ENCODE assay signal across 8 cellular contexts in genomic region chr1:167221126-167221803, GRCh38. TPM values are rescaled to one million over a fixed set of nuclear protein-coding genes. Genes with fewer than 3 reads are reported as not detected.
DNase-seq lines count a peak whose midpoint lies in the region; ATAC-seq and TF ChIP-seq lines count a peak whose summit lies in the region.

No MANE protein-coding gene starts in this region.

- H3K36me3 ChIP-seq in SK-N-MC (ENCODE audit: insufficient read depth, low read length) = no peaks in the 10 kb centered on the region
- H3K36me3 ChIP-seq in mucosa of rectum (ENCODE audit: control insufficient read depth in 2 of 2, insufficient read depth in 2 of 2, low read length in 2 of 2) = no peaks in the 10 kb centered on the region

- no peaks in the 10 kb centered on the region for H3K36me3 Mint-ChIP-seq in type B pancreatic cell

- DNase-seq in Right ventricle myocardium inferior (ENCODE audit: missing footprints) (peak; percentile 76), cardiac septum (ENCODE audit: low spot score) (no peak), SK-N-MC (ENCODE audit: low read depth, low spot score) (no peak), type B pancreatic cell (ENCODE audit: extremely low spot score, unreplicated experiment) (peak; percentile 75), NCI-H2196 treated with DMSO at 0.1 percent for 48 hours (lab: John Stamatoyannopoulos, UW; ENCODE audit: unreplicated experiment) (no peak)
- peak; percentile 31 for DNase-seq in effector CD4-positive, alpha-beta T cell

- peak overlapping the region; percentile 82 for H3K4me3 ChIP-seq in SK-N-MC
- H3K4me3 ChIP-seq in mucosa of rectum (ENCODE audit: low read length in 2 of 2) = peak overlapping the region; percentile 65 to 84

- no peaks in the 10 kb centered on the region for H3K9me3 Mint-ChIP-seq in type B pancreatic cell

- H3K27me3 Mint-ChIP-seq in type B pancreatic cell = no peaks in the 10 kb centered on the region

- peaks cover 20 to 22% of the 10 kb centered on the region in 2 donors for H3K4me1 ChIP-seq in mucosa of rectum (ENCODE audit: control insufficient read depth in 2 of 2, insufficient read depth in 2 of 2, low read length in 2 of 2)

- H3K27me3 ChIP-seq in mucosa of rectum (ENCODE audit: control insufficient read depth in 2 of 2, insufficient read depth in 2 of 2, low read length in 2 of 2) = no peaks in the 10 kb centered on the region

- H3K27ac Mint-ChIP-seq in type B pancreatic cell = peak overlapping the region; percentile 99

- intact Hi-C loops in Right ventricle myocardium inferior (cut with DNase I) (loop anchor here (5.0 kb wide), 1 partner anchor 379 kb away; no protein-coding TSS in a partner anchor), cardiac septum (cut with DNase I) (loop anchor here (2.0 to 5.0 kb wide), 3 partner anchors 154 to 716 kb away; partner anchors contain the start of genes DCAF6 and MPC2)

- TF ChIP-seq CTCF in type B pancreatic cell (conservative IDR thresholded peaks at IDR 0.05) = no peak

- peak overlapping the region; percentile 87 for H3K9ac ChIP-seq in SK-N-MC (ENCODE audit: insufficient read length)
- H3K9ac ChIP-seq in mucosa of rectum (ENCODE audit: low read depth in 1 of 2, low read length in 2 of 2) = peak overlapping the region; percentile 65 to 87

- H3K4me3 Mint-ChIP-seq in type B pancreatic cell = peak overlapping the region; percentile 94

- no peaks in the 10 kb centered on the region for H3K9me3 ChIP-seq in SK-N-MC (ENCODE audit: low read depth, low read length)
- H3K9me3 ChIP-seq in mucosa of rectum (ENCODE audit: control insufficient read depth in 2 of 2, low read length in 2 of 2) = no peaks in the 10 kb centered on the region

- peaks cover 22% of the 10 kb centered on the region for H3K4me1 Mint-ChIP-seq in type B pancreatic cell (ENCODE audit: unreplicated experiment)

- ATAC-seq in Right ventricle myocardium inferior = peak; percentile 4
- ATAC-seq in HG02938 (IDR thresholded peaks at IDR 0.05; ENCODE audit: unreplicated experiment) = peak; percentile 7

- H3K27ac ChIP-seq in SK-N-MC (peak overlapping the region; percentile 85; the same call in 1 of the 2 replicates), mucosa of rectum (ENCODE audit: low read depth in 2 of 2, low read length in 2 of 2) (peak overlapping the region; percentile 97 to 98)

RNA-seq across cellular contexts. Expression of gene POU2F1, which starts 0.6 kb away (rescaled TPM):
- total RNA-seq in Right ventricle myocardium inferior (7.5 TPM), cardiac septum (9.9 TPM), type B pancreatic cell (ENCODE audit: low replicate concordance) (18.1 and 24.2 TPM in 2 replicates)

Comparison
In these comparisons a context has a peak if more than half of its experiments do, and no peak if none do; other contexts are left out.
1. DNase-seq: peak in Right ventricle myocardium inferior (single experiment), effector CD4-positive, alpha-beta T cell (single experiment) and type B pancreatic cell (single experiment); none in cardiac septum (single experiment), SK-N-MC (single experiment) and NCI-H2196 treated with DMSO at 0.1 percent for 48 hours (single experiment).